ENCODE assay signal across 9 cellular contexts in the genomic region with DNA sequence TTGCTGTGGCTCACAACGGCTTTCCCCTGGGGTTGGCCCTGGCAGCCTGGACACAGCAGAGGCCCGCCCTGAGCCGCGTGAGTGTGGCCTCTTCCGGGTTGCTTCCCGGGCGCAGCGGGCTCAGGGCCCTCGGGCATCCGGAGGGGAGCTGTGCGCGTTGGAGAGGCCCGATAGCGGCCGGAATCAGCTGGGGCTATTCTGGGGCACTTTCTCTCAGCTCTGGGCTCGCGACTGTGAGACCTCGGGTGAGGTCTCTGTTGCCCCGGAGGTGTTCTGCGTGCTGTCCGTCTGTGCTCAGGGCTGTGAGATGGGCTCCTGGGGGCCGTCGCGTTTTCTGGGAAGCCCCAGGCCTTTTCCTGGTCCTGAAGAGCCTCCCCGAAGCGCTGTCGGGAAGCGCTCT. TPM values are rescaled to one million over a fixed set of nuclear protein-coding genes. Genes with fewer than 3 reads are reported as not detected.
"Had no signal": no experiment of that assay in that cellular context is flagged by ENCODE, and none has a peak within 500 bp of the region (broad histone marks: within the 10 kb centered on the region; RNA-seq: fewer than 3 reads in every experiment).

No MANE protein-coding gene starts in this region.

RNA-seq across cellular contexts. Expression of gene ELOA2, which starts 0.8 kb away (rescaled TPM):
- total RNA-seq: OCI-LY7, PC-3, PC-9, Peyer's patch, Right ventricle myocardium superior, RPMI7951, SJSA1, SK-MEL-5, T-cell had no signal
